1 cellular context compared by ENCODE assay signal in genomic region chr5:77167695-77168111, GRCh38.
TF ChIP-seq lines count a peak whose summit lies in the region.

No MANE protein-coding gene starts in this region.

TF ChIP-seq in A549, 52 proteins besides CTCF, POLR2A, EP300 and RAD21 (continued from another document):
- no peak for TF ChIP-seq CHD2 (IDR thresholded peaks at IDR 0.05; ENCODE audit: low read length, partially characterized antibody)
- TF ChIP-seq TP53 (CRISPR knock-in tag; IDR thresholded peaks at IDR 0.05): no peak
- TF ChIP-seq NPAS2 (CRISPR knock-in tag; IDR thresholded peaks at IDR 0.05; ENCODE audit: borderline replicate concordance): no peak
- TF ChIP-seq ATOH8 (CRISPR knock-in tag; IDR thresholded peaks at IDR 0.05; ENCODE audit: low read depth): no peak
- TF ChIP-seq NR3C1 (IDR thresholded peaks at IDR 0.05): no peak
- TF ChIP-seq RARB (CRISPR knock-in tag; IDR thresholded peaks at IDR 0.05): no peak
- TF ChIP-seq HDAC2 (IDR thresholded peaks at IDR 0.05): no peak
- peak; percentile 92 for TF ChIP-seq GATA3 (IDR thresholded peaks at IDR 0.05; ENCODE audit: borderline replicate concordance)
- no peak for TF ChIP-seq POLR2AphosphoS2 (conservative IDR thresholded peaks at IDR 0.05; ENCODE audit: low read length)
- TF ChIP-seq HOXB13 (CRISPR knock-in tag; IDR thresholded peaks at IDR 0.05; ENCODE audit: low read depth): no peak
- TF ChIP-seq EHF (CRISPR knock-in tag; IDR thresholded peaks at IDR 0.05): peak; percentile 62; the same call in 1 of the 2 replicates
- no peak; the same call in 1 of the 2 replicates for TF ChIP-seq MYC (IDR thresholded peaks at IDR 0.05; ENCODE audit: borderline replicate concordance, low read length)
- TF ChIP-seq NFE2L2 (conservative IDR thresholded peaks at IDR 0.05; ENCODE audit: low read length): no peak
- no peak; the same call in 1 of the 2 replicates for TF ChIP-seq MAX (IDR thresholded peaks at IDR 0.05)
- TF ChIP-seq CHD4 (IDR thresholded peaks at IDR 0.05; ENCODE audit: borderline replicate concordance): no peak
- TF ChIP-seq JUNB (IDR thresholded peaks at IDR 0.05): peak; percentile 82
- 0 out of 2 replicates have a peak, but pooled peaks have one; percentile 8 for TF ChIP-seq HES2 (IDR thresholded peaks at IDR 0.05)
- no peak for TF ChIP-seq ZSCAN20 (CRISPR knock-in tag; IDR thresholded peaks at IDR 0.05)
- TF ChIP-seq KDM1A (IDR thresholded peaks at IDR 0.05; ENCODE audit: low read depth): no peak
- TF ChIP-seq BCL3 (IDR thresholded peaks at IDR 0.05): peak; percentile 68; the same call in 1 of the 3 replicates
- no peak for TF ChIP-seq PHF8 (IDR thresholded peaks at IDR 0.05; ENCODE audit: borderline replicate concordance, low read depth)
- no peak for TF ChIP-seq RFX5 (IDR thresholded peaks at IDR 0.05)
- TF ChIP-seq CBX2 (IDR thresholded peaks at IDR 0.05; ENCODE audit: borderline replicate concordance, low read depth): no peak
- TF ChIP-seq JUN (IDR thresholded peaks at IDR 0.05): peak; percentile 78 to 83; a peak in 4 of 5 replicates
- TF ChIP-seq ELK1 (IDR thresholded peaks at IDR 0.05; ENCODE audit: low read depth, low read length): no peak
- TF ChIP-seq ESRRA (IDR thresholded peaks at IDR 0.05; ENCODE audit: borderline replicate concordance, low read length): no peak
- no peak for TF ChIP-seq USF2 (IDR thresholded peaks at IDR 0.05)
- no peak for TF ChIP-seq ZC3H11A (IDR thresholded peaks at IDR 0.05)
- no peak for TF ChIP-seq FOSB (CRISPR knock-in tag; IDR thresholded peaks at IDR 0.05)
- no peak for TF ChIP-seq CBX8 (IDR thresholded peaks at IDR 0.05)
- TF ChIP-seq SMC3 (IDR thresholded peaks at IDR 0.05): no peak; the same call in 2 of the 3 replicates
- TF ChIP-seq ZFP36 (IDR thresholded peaks at IDR 0.05; ENCODE audit: borderline replicate concordance, partially characterized antibody): no peak
- peak; percentile 63; the same call in 1 of the 2 replicates for TF ChIP-seq HOXB5 (CRISPR knock-in tag; IDR thresholded peaks at IDR 0.05)
- peak; percentile 78 for TF ChIP-seq FOSL2 (IDR thresholded peaks at IDR 0.05)
- peak; percentile 86 for TF ChIP-seq FOSL2 (CRISPR knock-in tag; IDR thresholded peaks at IDR 0.05)
- no peak for TF ChIP-seq BHLHE40 (IDR thresholded peaks at IDR 0.05; ENCODE audit: low read depth, low read length)
- no peak for TF ChIP-seq RNF2 (IDR thresholded peaks at IDR 0.05; ENCODE audit: borderline replicate concordance, low read depth)
- no peak for TF ChIP-seq REST (IDR thresholded peaks at IDR 0.05)
- TF ChIP-seq PBX3 (IDR thresholded peaks at IDR 0.05): no peak
- no peak for TF ChIP-seq MAZ (IDR thresholded peaks at IDR 0.05; ENCODE audit: borderline replicate concordance, low read depth, low read length)
- TF ChIP-seq ZNF302 (CRISPR knock-in tag; IDR thresholded peaks at IDR 0.05): no peak
